1 cellular context compared by ENCODE assay signal in the genomic region with DNA sequence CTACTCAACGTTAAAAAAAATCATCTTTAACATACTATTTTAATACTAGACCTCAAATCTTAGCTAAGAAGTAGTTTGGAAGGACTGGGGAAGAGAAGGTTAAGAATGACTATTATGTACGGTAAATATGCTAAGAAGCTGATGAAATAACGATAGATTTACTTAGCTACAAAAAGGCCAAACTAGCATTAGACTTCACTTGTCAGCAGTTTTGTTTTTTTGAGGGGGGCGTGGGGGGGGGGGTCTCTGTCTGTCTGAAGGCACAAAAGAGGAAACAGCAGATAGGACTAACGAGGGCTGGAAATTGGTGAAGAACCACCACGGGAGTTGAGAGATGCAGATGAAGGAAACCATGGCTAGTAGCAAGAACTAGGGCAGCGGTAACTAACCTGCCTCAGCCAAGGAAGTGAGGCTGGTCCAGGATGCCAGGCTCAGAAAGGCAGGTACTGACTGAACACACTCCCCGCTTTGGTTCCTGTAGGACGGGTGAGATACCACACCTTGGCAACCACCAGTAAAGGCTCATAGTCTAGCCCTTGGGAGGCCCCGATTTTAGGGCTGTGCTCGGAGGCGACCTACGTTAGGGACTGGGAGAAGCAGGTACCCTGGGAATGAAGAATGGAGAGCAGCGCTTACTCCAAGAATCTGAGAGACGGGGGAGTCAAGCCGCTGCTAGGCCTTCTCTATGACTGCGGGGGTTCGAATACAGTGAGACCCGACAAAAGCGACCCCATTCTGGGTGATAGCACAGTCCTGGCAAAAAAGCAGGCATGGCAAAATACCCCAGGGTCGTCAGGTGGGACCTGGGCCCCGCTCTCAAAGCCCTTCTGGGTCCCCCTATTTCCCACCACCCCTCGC.
TF ChIP-seq lines count a peak whose summit lies in the region.

No MANE protein-coding gene starts in this region.

TF ChIP-seq in HepG2, 621 proteins besides CTCF, POLR2A, EP300 and RAD21 (continued from another document and continues in another):
- TF ChIP-seq ZNF318 (CRISPR knock-in tag; IDR thresholded peaks at IDR 0.05): peak; percentile 92; the same call in 1 of the 2 replicates
- no peak for TF ChIP-seq SNRNP70 (IDR thresholded peaks at IDR 0.05; ENCODE audit: low read depth, low read length)
- TF ChIP-seq KDM2A (CRISPR knock-in tag; IDR thresholded peaks at IDR 0.05; ENCODE audit: borderline replicate concordance, low read depth): no peak
- peak; percentile 51; the same call in 1 of the 2 replicates for TF ChIP-seq ARNTL (CRISPR knock-in tag; IDR thresholded peaks at IDR 0.05)
- no peak for TF ChIP-seq THAP9 (CRISPR knock-in tag; IDR thresholded peaks at IDR 0.05; ENCODE audit: borderline replicate concordance)
- no peak for TF ChIP-seq TFDP2 (CRISPR knock-in tag; IDR thresholded peaks at IDR 0.05)
- peak; percentile 80; the same call in 1 of the 2 replicates for TF ChIP-seq REPIN1 (CRISPR knock-in tag; IDR thresholded peaks at IDR 0.05; ENCODE audit: borderline replicate concordance, low read depth)
- TF ChIP-seq RARG (CRISPR knock-in tag; IDR thresholded peaks at IDR 0.05; ENCODE audit: low read depth): 0 out of 2 replicates have a peak, but pooled peaks have one; percentile 21
- peak; percentile 64; the same call in 1 of the 2 replicates for TF ChIP-seq ZNF567 (CRISPR knock-in tag; IDR thresholded peaks at IDR 0.05; ENCODE audit: borderline replicate concordance)
- TF ChIP-seq AKAP8 (CRISPR knock-in tag; IDR thresholded peaks at IDR 0.05): no peak
- TF ChIP-seq ZC3H13 (CRISPR knock-in tag; IDR thresholded peaks at IDR 0.05): no peak; the same call in 1 of the 2 replicates
- TF ChIP-seq, protein P1, sequence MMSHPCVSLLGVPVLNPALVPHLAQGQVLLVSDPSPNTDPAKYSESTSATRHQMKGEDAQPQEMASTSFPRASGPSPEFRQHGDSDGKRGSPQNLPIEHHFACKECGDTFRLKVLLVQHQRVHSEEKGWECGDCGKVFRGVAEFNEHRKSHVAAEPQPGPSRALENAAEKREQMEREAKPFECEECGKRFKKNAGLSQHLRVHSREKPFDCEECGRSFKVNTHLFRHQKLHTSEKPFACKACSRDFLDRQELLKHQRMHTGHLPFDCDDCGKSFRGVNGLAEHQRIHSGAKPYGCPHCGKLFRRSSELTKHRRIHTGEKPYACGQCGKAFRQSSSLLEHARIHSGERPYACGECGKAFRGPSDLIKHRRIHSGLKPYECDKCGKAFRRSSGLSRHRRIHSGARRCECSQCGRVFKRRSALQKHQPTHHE (CRISPR knock-in tag; IDR thresholded peaks at IDR 0.05; ENCODE audit: borderline replicate concordance): 0 out of 2 replicates have a peak, but pooled peaks have one; percentile 36
- TF ChIP-seq HOXA9 (CRISPR knock-in tag; IDR thresholded peaks at IDR 0.05; ENCODE audit: borderline replicate concordance): no peak
- TF ChIP-seq MBD4 (IDR thresholded peaks at IDR 0.05; ENCODE audit: borderline replicate concordance, low read length): no peak
- no peak; the same call in 1 of the 2 replicates for TF ChIP-seq KLF12 (CRISPR knock-in tag; IDR thresholded peaks at IDR 0.05; ENCODE audit: borderline replicate concordance)
- TF ChIP-seq ZNF563 (CRISPR knock-in tag; IDR thresholded peaks at IDR 0.05): 0 out of 2 replicates have a peak, but pooled peaks have one; percentile 23
- no peak; the same call in 1 of the 2 replicates for TF ChIP-seq ZBTB33 (CRISPR knock-in tag; IDR thresholded peaks at IDR 0.05)
- no peak for TF ChIP-seq PRDM10 (CRISPR knock-in tag; IDR thresholded peaks at IDR 0.05; ENCODE audit: low read depth)
- no peak for TF ChIP-seq PREB (CRISPR knock-in tag; IDR thresholded peaks at IDR 0.05)
- no peak for TF ChIP-seq BRD4 (CRISPR knock-in tag; IDR thresholded peaks at IDR 0.05)
- no peak for TF ChIP-seq NCOA1 (CRISPR knock-in tag; IDR thresholded peaks at IDR 0.05)
- TF ChIP-seq JUNB (CRISPR knock-in tag; IDR thresholded peaks at IDR 0.05; ENCODE audit: borderline replicate concordance): no peak
- TF ChIP-seq ZNF251 (CRISPR knock-in tag; IDR thresholded peaks at IDR 0.05): 0 out of 2 replicates have a peak, but pooled peaks have one; percentile 60
- TF ChIP-seq ZNF724P (CRISPR knock-in tag; IDR thresholded peaks at IDR 0.05; ENCODE audit: borderline replicate concordance): 0 out of 2 replicates have a peak, but pooled peaks have one; percentile 84
- no peak for TF ChIP-seq NR1H2 (CRISPR knock-in tag; IDR thresholded peaks at IDR 0.05; ENCODE audit: borderline replicate concordance, low read depth)
- peak; percentile 95 for TF ChIP-seq ZNF619 (CRISPR knock-in tag; IDR thresholded peaks at IDR 0.05)
- TF ChIP-seq ARNT2 (CRISPR knock-in tag; IDR thresholded peaks at IDR 0.05; ENCODE audit: low read depth): peak; percentile 18; the same call in 1 of the 2 replicates
- no peak for TF ChIP-seq WIZ (CRISPR knock-in tag; IDR thresholded peaks at IDR 0.05)
- TF ChIP-seq ZNF766 (CRISPR knock-in tag; IDR thresholded peaks at IDR 0.05; ENCODE audit: borderline replicate concordance): peak; percentile 82; the same call in 1 of the 2 replicates
